Comparison of ENCODE assay signal across 25 cellular contexts in genomic region chr2:241593271-241593670, GRCh38. TPM values are rescaled to one million over a fixed set of nuclear protein-coding genes. Genes with fewer than 3 reads are reported as not detected.
DNase-seq lines count a peak whose midpoint lies in the region; ATAC-seq, FAIRE-seq and TF ChIP-seq lines count a peak whose summit lies in the region.
"Had no signal": no experiment of that assay in that cellular context is flagged by ENCODE, and none has a peak within 500 bp of the region (broad histone marks: within the 10 kb centered on the region; RNA-seq: fewer than 3 reads in every experiment).

No MANE protein-coding gene starts in this region.

- no peak overlapping the region for H3K4ac ChIP-seq in H1 (replicated peaks; ENCODE audit: insufficient read length, low read depth, low read length)
- no peak overlapping the region for H3K4ac ChIP-seq in neuronal stem cell (ENCODE audit: low read length)

- no peaks in the 10 kb centered on the region; a peak in 1 of 7 replicates for H3K27me3 ChIP-seq in H1 (replicated peaks in 1 of 4; ENCODE audit: control insufficient read depth in 3 of 4, extremely low read depth in 1 of 4, insufficient read depth in 3 of 4, low read length in 3 of 4)
- H3K27me3 ChIP-seq in neuronal stem cell (ENCODE audit: control insufficient read depth in 3 of 3, insufficient read depth in 3 of 3, low read depth in 1 of 3, low read length in 3 of 3), result no peaks in the 10 kb centered on the region
- H3K27me3 ChIP-seq in spleen (replicated peaks in 1 of 7), result no peaks in the 10 kb centered on the region
- H3K27me3 ChIP-seq: BE2C, BLaER1 had no signal

- H3K4me3 ChIP-seq in H1 (ENCODE audit: extremely low read depth in 1 of 4, insufficient read depth in 2 of 4, low read depth in 3 of 4, low read length in 4 of 4) (no peak overlapping the region), neuronal stem cell (ENCODE audit: low read length in 2 of 2) (no peak overlapping the region), spleen (no peak overlapping the region)
- H3K4me3 ChIP-seq: BLaER1 had no signal

- H3K56ac ChIP-seq in H1 (replicated peaks; ENCODE audit: insufficient read length, low read depth, low read length), result no peak overlapping the region

- POLR2A ChIA-PET in H1 (lab: Charles Lee; ENCODE audit: partially characterized antibody), result interaction anchor here (0.6 to 1.6 kb wide), 3 partner anchors 11 to 18 kb away, joined by 3 read pairs; no protein-coding TSS in a partner anchor

- intact Hi-C loops in posterior vena cava (cut with DNase I) (no loop called here), spleen (cut with DNase I; ENCODE audit: low total_unique reads) (no loop called here)

- no peak overlapping the region for H2BK20ac ChIP-seq in H1 (ENCODE audit: low read length)

- H3K9me3 ChIP-seq in H1 (ENCODE audit: insufficient read depth in 2 of 2, low read depth in 1 of 2, low read length in 1 of 2) (no peaks in the 10 kb centered on the region), neuronal stem cell (replicated peaks in 1 of 2; ENCODE audit: control insufficient read depth in 2 of 2, insufficient read depth in 1 of 2, low read depth in 1 of 2, low read length in 2 of 2) (peaks cover 2 to 12% of the 10 kb centered on the region in 2 donors), spleen (peaks cover 2 to 13% (median 7%) of the 10 kb centered on the region in 8 donors)
- H3K9me3 ChIP-seq: BE2C had no signal

- peaks cover 3 to 11% of the 10 kb centered on the region in 2 experiments for H4K20me1 ChIP-seq in H1 (replicated peaks in 1 of 2; ENCODE audit: control insufficient read depth in 1 of 2, insufficient read depth in 2 of 2, low read length in 2 of 2)

- no peak for TF ChIP-seq EP300 in H1 (IDR thresholded peaks at IDR 0.05; ENCODE audit: borderline replicate concordance in 1 of 2, low read depth in 2 of 2, low read length in 2 of 2)

- DNase-seq in H1 (ENCODE audit: low read depth in 1 of 2, low spot score in 2 of 2), result no peak
- no peak for DNase-seq in neuronal stem cell (ENCODE audit: low spot score)
- peak; percentile 47 for DNase-seq in posterior vena cava (ENCODE audit: low spot score)
- peak; percentile 48 for DNase-seq in spleen
- DNase-seq in GOT3 (lab: John Stamatoyannopoulos, UW), result no peak
- no peak for DNase-seq in NCI-H748 treated with DMSO at 0.1 percent for 48 hours (lab: John Stamatoyannopoulos, UW)
- DNase-seq: 8988T; ACHN; BE2C; C1 segment of cervical spinal cord; CD4-positive, alpha-beta memory T cell; CD4-positive, CD25-positive, alpha-beta regulatory T cell; CD8-positive, alpha-beta memory T cell; COR-L47; DMS 273 treated with DMSO at 0.1 percent for 48 hours; DMS153; DMS79 treated with DMSO at 0.1 percent for 48 hours; GF-D8 had no signal

- H3K23ac ChIP-seq in H1 (ENCODE audit: insufficient read length) (no peak overlapping the region), neuronal stem cell (ENCODE audit: low read depth, low read length, poor library complexity) (no peak overlapping the region)

- WGBS in H1 (ENCODE audit: extremely low coverage in 1 of 2, insufficient coverage in 1 of 2, insufficient read length in 1 of 2, insufficient replicate concordance in 2 of 2, low coverage in 1 of 2, low lambda C conversion rate in 2 of 2, missing lambda C conversion rate in 1 of 2), 2 experiments, result 90% methylated on average over 16 of the region's 16 CpGs; no CpG with 5 or more reads in 1 of the 2 experiments
- WGBS in neuronal stem cell (ENCODE audit: extremely low coverage in 2 of 2, insufficient read length in 2 of 2, insufficient replicate concordance in 1 of 2), 2 donors, result 100% methylated on average over 1 of the region's 16 CpGs; no CpG with 5 or more reads in 1 of the 2 donors
- 93 to 98% (median 95%) methylated on average over 16 of the region's 16 CpGs for WGBS in spleen, 5 donors

- H2BK5ac ChIP-seq in H1 (ENCODE audit: low read depth, low read length) (0 out of 2 replicates have a peak overlapping the region, but pooled peaks have one; percentile 52), neuronal stem cell (ENCODE audit: low read length) (no peak overlapping the region)

- H3K27ac ChIP-seq in H1 (ENCODE audit: low read depth, low read length) (no peak overlapping the region), neuronal stem cell (replicated peaks; ENCODE audit: low read length) (no peak overlapping the region), spleen (no peak overlapping the region)
- H3K27ac ChIP-seq: BLaER1 had no signal

- TF ChIP-seq POLR2A in H1 (IDR thresholded peaks at IDR 0.05; ENCODE audit: control extremely low read depth in 1 of 2, low read depth in 2 of 2, low read length in 2 of 2) (no peak), spleen (IDR thresholded peaks at IDR 0.05) (no peak)

- CTCF ChIA-PET in H1 (lab: Charles Lee; ENCODE audit: partially characterized antibody), result no interaction called here

- ATAC-seq in HG03469 (IDR thresholded peaks at IDR 0.05; ENCODE audit: unreplicated experiment) (no peak), HG03354 (IDR thresholded peaks at IDR 0.05; ENCODE audit: poor library complexity, severe bottlenecking, unreplicated experiment) (no peak)

- H2BK12ac ChIP-seq in H1 (ENCODE audit: low read depth, low read length), result no peak overlapping the region
- no peak overlapping the region for H2BK12ac ChIP-seq in neuronal stem cell (ENCODE audit: low read length)

- H3K79me2 ChIP-seq in H1 (ENCODE audit: control insufficient read depth in 1 of 2, insufficient read depth in 2 of 2, low read length in 2 of 2), result no peaks in the 10 kb centered on the region

- no peak for TF ChIP-seq RAD21 in H1 (IDR thresholded peaks at IDR 0.05 in 1 of 2, conservative IDR thresholded peaks at IDR 0.05 in 1 of 2; ENCODE audit: low read depth in 2 of 2, low read length in 2 of 2)

- no peaks in the 10 kb centered on the region for H3K23me2 ChIP-seq in H1 (ENCODE audit: low read depth, low read length)

- no peaks in the 10 kb centered on the region; the same call in none of the 2 replicates for H3K79me1 ChIP-seq in H1 (ENCODE audit: low read depth, low read length)
- H3K79me1 ChIP-seq in neuronal stem cell (ENCODE audit: low read depth, low read length), result peaks cover 9% of the 10 kb centered on the region

- H3K36me3 ChIP-seq in H1 (ENCODE audit: control insufficient read depth in 2 of 4, insufficient read depth in 4 of 4, low read length in 3 of 4) (no peaks in the 10 kb centered on the region; a peak in 2 of 8 replicates), neuronal stem cell (replicated peaks in 1 of 2; ENCODE audit: control insufficient read depth in 2 of 2, insufficient read depth in 2 of 2, low read length in 2 of 2) (peaks cover 8 to 77% of the 10 kb centered on the region in 2 donors), spleen (peaks cover 2 to 91% (median 22%) of the 10 kb centered on the region in 6 donors)

- H4K8ac ChIP-seq in H1 (ENCODE audit: extremely low read depth, insufficient read depth, low read length) (peak overlapping the region; percentile 43; the same call in 1 of the 2 replicates), neuronal stem cell (ENCODE audit: low read depth, low read length) (no peak overlapping the region)

- H3K4me2 ChIP-seq in H1 (ENCODE audit: insufficient read depth in 1 of 2, low read depth in 2 of 2, low read length in 2 of 2) (no peak overlapping the region), neuronal stem cell (ENCODE audit: insufficient read depth, low read length, poor library complexity, severe bottlenecking) (no peak overlapping the region)
- H3K4me2 ChIP-seq: BLaER1 had no signal

- TF ChIP-seq CTCF in H1 (IDR thresholded peaks at IDR 0.05; ENCODE audit: control extremely low read depth in 1 of 3, insufficient read depth in 1 of 3, low read depth in 1 of 3, low read length in 3 of 3) (no peak), spleen (IDR thresholded peaks at IDR 0.05 in 8 of 11, conservative IDR thresholded peaks at IDR 0.05 in 3 of 11) (no peak)

- H3K9ac ChIP-seq in H1 (replicated peaks in 1 of 4; ENCODE audit: extremely low read depth in 1 of 4, low read depth in 3 of 4, low read length in 3 of 4), result no peak overlapping the region
- no peak overlapping the region for H3K9ac ChIP-seq in neuronal stem cell (ENCODE audit: low read depth, low read length, poor library complexity)
- H3K9ac ChIP-seq: BLaER1 had no signal

- H4K91ac ChIP-seq in H1 (replicated peaks; ENCODE audit: insufficient read length, low read length), result no peak overlapping the region
- H4K91ac ChIP-seq in neuronal stem cell (ENCODE audit: low read depth, low read length, poor library complexity), result no peak overlapping the region

- no peak for FAIRE-seq in H1 (lab: Jason Lieb, UNC)
- FAIRE-seq: A204.1, G401.6, GM12891, GM18507 had no signal

- H4K5ac ChIP-seq in H1 (ENCODE audit: insufficient read length, low read depth, low read length), result no peak overlapping the region

- H3K4me1 ChIP-seq in H1 (replicated peaks in 1 of 4; ENCODE audit: control insufficient read depth in 3 of 4, insufficient read depth in 4 of 4, low read length in 3 of 4) (peaks cover 0 to 4% (median 0%) of the 10 kb centered on the region in 4 experiments; a peak in 1 of 7 replicates), neuronal stem cell (ENCODE audit: control insufficient read depth in 2 of 2, insufficient read depth in 1 of 2, low read depth in 1 of 2, low read length in 2 of 2) (no peaks in the 10 kb centered on the region), spleen (no peaks in the 10 kb centered on the region)
- H3K4me1 ChIP-seq: BE2C had no signal

- H2AK5ac ChIP-seq in H1 (ENCODE audit: low read depth, low read length) (no peak overlapping the region), neuronal stem cell (ENCODE audit: low read depth, low read length) (no peak overlapping the region)

- H2BK15ac ChIP-seq in H1 (ENCODE audit: low read length), result no peak overlapping the region
- no peak overlapping the region for H2BK15ac ChIP-seq in neuronal stem cell (ENCODE audit: low read length)

- H3K18ac ChIP-seq in H1 (ENCODE audit: extremely low read depth, low read length) (no peak overlapping the region), neuronal stem cell (ENCODE audit: low read length) (no peak overlapping the region)

- H2BK120ac ChIP-seq in H1 (replicated peaks; ENCODE audit: low read depth, low read length), result no peak overlapping the region
- H2BK120ac ChIP-seq in neuronal stem cell (ENCODE audit: low read depth, low read length), result no peak overlapping the region

- H2AFZ ChIP-seq in H1 (ENCODE audit: low read length) (no peak overlapping the region), neuronal stem cell (ENCODE audit: low read length) (no peak overlapping the region)

- no peak overlapping the region for H3K14ac ChIP-seq in H1 (ENCODE audit: insufficient read length)
- peak overlapping the region; percentile 75 for H3K14ac ChIP-seq in neuronal stem cell (ENCODE audit: low read length)

RNA-seq across cellular contexts. Expression of gene BOK, which starts 34.7 kb away (rescaled TPM):
- total RNA-seq in H1 (2021; fragmentation: NEBNext Ultra II Directional; extraction: Animal tissue kit (Norgen Biotek cat#: 25700)), result 33.7 and 34.7 TPM in 2 replicates
- polyA plus RNA-seq in H1 (2011; rRNA removed) (37.6 and 47.9 TPM in 2 replicates), spleen (1 to 10 TPM; 3.0 to 7.2 (median 4.5) TPM)
- 33.5 TPM for polyA plus RNA-seq in H1 (2011; cell fraction: cytosol; rRNA removed)
- 50.2 TPM for polyA plus RNA-seq in H1 (2011; cell fraction: nucleus; rRNA removed)
- polyA plus RNA-seq in H1 (2012, experiment 1 of 2), result 18.3 to 27.4 TPM (median 25.2 TPM) in 4 replicates
- polyA plus RNA-seq in H1 (2012, experiment 2 of 2), result 30.5 TPM
- polyA plus RNA-seq in H1 (2013, experiment 1 of 2), result 25.1 TPM
- polyA plus RNA-seq in H1 (2013, experiment 2 of 2), result 24.1 TPM
- polyA minus RNA-seq in H1 (2011; rRNA and poly(A)+ RNA removed), result 14.2 and 14.4 TPM in 2 replicates
- polyA minus RNA-seq in H1 (2011; cell fraction: cytosol; rRNA and poly(A)+ RNA removed), result 13.2 TPM
- 12.3 TPM for polyA minus RNA-seq in H1 (2011; cell fraction: nucleus; rRNA and poly(A)+ RNA removed)
- 5.1 TPM for polyA plus RNA-seq in neuronal stem cell (2013, experiment 1 of 2)
- polyA plus RNA-seq in neuronal stem cell (2013, experiment 2 of 2), result 4.7 TPM
- total RNA-seq in posterior vena cava (10 to 100 TPM; 20.1 to 29.7 TPM), spleen (10 to 100 TPM in 4 of 7 donors, 1 to 10 TPM in 3; 6.5 to 19.4 (median 13.0) TPM)
- total RNA-seq: CD4-positive, alpha-beta memory T cell; CD4-positive, CD25-positive, alpha-beta regulatory T cell; CD8-positive, alpha-beta memory T cell had no signal
- polyA plus RNA-seq: CD4-positive, alpha-beta memory T cell; CD4-positive, CD25-positive, alpha-beta regulatory T cell; CD8-positive, alpha-beta memory T cell had no signal

RNA-seq across cellular contexts. Expression of gene THAP4, which starts 43.7 kb away (rescaled TPM):
- 78.9 and 82.8 TPM in 2 replicates for total RNA-seq in H1 (2021; fragmentation: NEBNext Ultra II Directional; extraction: Animal tissue kit (Norgen Biotek cat#: 25700))
- polyA plus RNA-seq in H1 (2011; rRNA removed), result 83.6 and 108 TPM in 2 replicates
- 75.5 TPM for polyA plus RNA-seq in H1 (2011; cell fraction: cytosol; rRNA removed)
- polyA plus RNA-seq in H1 (2011; cell fraction: nucleus; rRNA removed), result 74.2 TPM
- 50.6 to 99.7 TPM (median 95.3 TPM) in 4 replicates for polyA plus RNA-seq in H1 (2012, experiment 1 of 2)
- polyA plus RNA-seq in H1 (2012, experiment 2 of 2), result 116 TPM
- polyA plus RNA-seq in H1 (2013, experiment 1 of 2), result 77.0 TPM
- 77.2 TPM for polyA plus RNA-seq in H1 (2013, experiment 2 of 2)
- 43.7 and 48.7 TPM in 2 replicates for polyA minus RNA-seq in H1 (2011; rRNA and poly(A)+ RNA removed)
- polyA minus RNA-seq in H1 (2011; cell fraction: cytosol; rRNA and poly(A)+ RNA removed), result 54.7 TPM
- 25.9 TPM for polyA minus RNA-seq in H1 (2011; cell fraction: nucleus; rRNA and poly(A)+ RNA removed)
- polyA plus RNA-seq in neuronal stem cell (2013, experiment 1 of 2), result 54.6 TPM
- polyA plus RNA-seq in neuronal stem cell (2013, experiment 2 of 2), result 56.0 TPM
- total RNA-seq in posterior vena cava, result 10 to 100 TPM; 31.2 to 32.1 TPM
- total RNA-seq in spleen, result 10 to 100 TPM; 23.5 to 31.5 (median 28.8) TPM
- 10 to 100 TPM; 21.0 to 27.7 (median 23.5) TPM for polyA plus RNA-seq in spleen

RNA-seq across cellular contexts. Expression of gene ATG4B, which starts 44.2 kb away (rescaled TPM):
- total RNA-seq in H1 (2021; fragmentation: NEBNext Ultra II Directional; extraction: Animal tissue kit (Norgen Biotek cat#: 25700)), result 93.7 and 103 TPM in 2 replicates
- polyA plus RNA-seq in H1 (2011; rRNA removed) (155 and 189 TPM in 2 replicates), spleen (10 to 100 TPM; 31.1 to 74.5 (median 44.6) TPM)
- polyA plus RNA-seq in H1 (2011; cell fraction: cytosol; rRNA removed), result 126 TPM
- polyA plus RNA-seq in H1 (2011; cell fraction: nucleus; rRNA removed), result 463 TPM
- 95.7 to 118 TPM (median 113 TPM) in 4 replicates for polyA plus RNA-seq in H1 (2012, experiment 1 of 2)
- 126 TPM for polyA plus RNA-seq in H1 (2012, experiment 2 of 2)
- 66.7 TPM for polyA plus RNA-seq in H1 (2013, experiment 1 of 2)
- polyA plus RNA-seq in H1 (2013, experiment 2 of 2), result 63.5 TPM
- 135 and 164 TPM in 2 replicates for polyA minus RNA-seq in H1 (2011; rRNA and poly(A)+ RNA removed)
- 65.7 TPM for polyA minus RNA-seq in H1 (2011; cell fraction: cytosol; rRNA and poly(A)+ RNA removed)
- 123 TPM for polyA minus RNA-seq in H1 (2011; cell fraction: nucleus; rRNA and poly(A)+ RNA removed)
- polyA plus RNA-seq in neuronal stem cell (2013, experiment 1 of 2), result 64.1 TPM
- 62.1 TPM for polyA plus RNA-seq in neuronal stem cell (2013, experiment 2 of 2)
- total RNA-seq in posterior vena cava (10 to 100 TPM; 43.7 to 52.1 TPM), spleen (100 to 1,000 TPM in 3 of 7 donors, 10 to 100 TPM in 4; 80.0 to 114 (median 97.2) TPM)

Comparison
In these comparisons a context has a peak if more than half of its experiments do, and no peak if none do; other contexts are left out.
1. DNase-seq: peak in posterior vena cava (single experiment) and spleen (single experiment); none in H1 (0 of 2), neuronal stem cell (single experiment), GOT3 (single experiment) and NCI-H748 treated with DMSO at 0.1 percent for 48 hours (single experiment).